ENCODE assay signal across 9 cellular contexts in genomic region chr5:119304439-119304838, GRCh38. TPM values are rescaled to one million over a fixed set of nuclear protein-coding genes. Genes with fewer than 3 reads are reported as not detected.
DNase-seq lines count a peak whose midpoint lies in the region; ATAC-seq and TF ChIP-seq lines count a peak whose summit lies in the region.
"Had no signal": no experiment of that assay in that cellular context is flagged by ENCODE, and none has a peak within 500 bp of the region (broad histone marks: within the 10 kb centered on the region; RNA-seq: fewer than 3 reads in every experiment).

No MANE protein-coding gene starts in this region.

- H3K9me3 Mint-ChIP-seq in Caco-2 (ENCODE audit: unreplicated experiment), result no peaks in the 10 kb centered on the region
- H3K9me3 Mint-ChIP-seq in central memory CD8-positive, alpha-beta T cell, result no peaks in the 10 kb centered on the region
- no peaks in the 10 kb centered on the region for H3K9me3 Mint-ChIP-seq in natural killer cell treated with Interleukin-12 subunit alpha and Interleukin-12 subunit beta and Interleukin-15 and Interleukin-18, amount 100 ng/mL, for 72 hours

- CTCF ChIA-PET in Caco-2 (lab: Charles Lee), result no interaction called here

- POLR2A ChIA-PET in Caco-2 (lab: Charles Lee), result no interaction called here

- peak overlapping the region; percentile 3 for H3K4me3 Mint-ChIP-seq in Caco-2 (ENCODE audit: unreplicated experiment)
- H3K4me3 Mint-ChIP-seq in central memory CD8-positive, alpha-beta T cell, result peak overlapping the region; percentile 25
- peak overlapping the region; percentile 28 for H3K4me3 Mint-ChIP-seq in natural killer cell treated with Interleukin-12 subunit alpha and Interleukin-12 subunit beta and Interleukin-15 and Interleukin-18, amount 100 ng/mL, for 72 hours

- no peaks in the 10 kb centered on the region for H3K36me3 ChIP-seq in Caco-2 (ENCODE audit: control insufficient read depth, insufficient read depth, low read length)

- intact Hi-C loops in Caco-2 (cut with micrococcal nuclease; ENCODE audit: unreplicated experiment), result no loop called here

- H3K4me3 ChIP-seq in Caco-2 (ENCODE audit: low read depth, low read length), result no peak overlapping the region

- peaks cover 31% of the 10 kb centered on the region for H3K4me1 Mint-ChIP-seq in Caco-2 (ENCODE audit: low read depth, unreplicated experiment)
- H3K4me1 Mint-ChIP-seq in central memory CD8-positive, alpha-beta T cell, result peaks cover 78% of the 10 kb centered on the region
- H3K4me1 Mint-ChIP-seq in natural killer cell treated with Interleukin-12 subunit alpha and Interleukin-12 subunit beta and Interleukin-15 and Interleukin-18, amount 100 ng/mL, for 72 hours (ENCODE audit: low read depth in 2 of 2), result peaks cover 67 to 87% of the 10 kb centered on the region in 2 donors

- no peaks in the 10 kb centered on the region for H3K9me3 ChIP-seq in Caco-2

- no peak for DNase-seq in Caco-2
- DNase-seq in M059J (ENCODE audit: low read depth), result peak; percentile 35
- no peak for DNase-seq in central memory CD8-positive, alpha-beta T cell (ENCODE audit: low spot score in 2 of 2)
- no peak for DNase-seq in natural killer cell treated with Interleukin-12 subunit alpha and Interleukin-12 subunit beta and Interleukin-15 and Interleukin-18, amount 100 ng/mL, for 72 hours (ENCODE audit: low spot score)
- DNase-seq in stimulated activated naive CD4-positive, alpha-beta T cell treated with Interleukin-2 at 50 U/mL for 16 hours (lab: John Stamatoyannopoulos, UW), result no peak
- DNase-seq: NCI-H2171 treated with DMSO at 0.1 percent for 48 hours had no signal

- H3K4me1 ChIP-seq in Caco-2, result peaks cover 31% of the 10 kb centered on the region

- H3K27ac Mint-ChIP-seq in Caco-2 (ENCODE audit: unreplicated experiment), result peak overlapping the region; percentile 85
- H3K27ac Mint-ChIP-seq in central memory CD8-positive, alpha-beta T cell (ENCODE audit: low read depth), result peak overlapping the region; percentile 83
- H3K27ac Mint-ChIP-seq in natural killer cell treated with Interleukin-12 subunit alpha and Interleukin-12 subunit beta and Interleukin-15 and Interleukin-18, amount 100 ng/mL, for 72 hours, result peak overlapping the region; percentile 49 to 89

- no peak for ATAC-seq in central memory CD8-positive, alpha-beta T cell (replicated peaks; ENCODE audit: extremely low read depth, poor library complexity, severe bottlenecking)
- no peak for ATAC-seq in natural killer cell treated with Interleukin-12 subunit alpha and Interleukin-12 subunit beta and Interleukin-15 and Interleukin-18, amount 100 ng/mL, for 72 hours
- ATAC-seq in HG02884 (IDR thresholded peaks at IDR 0.05; ENCODE audit: unreplicated experiment) (no peak), GM21528 (IDR thresholded peaks at IDR 0.05; ENCODE audit: low FRiP score, unreplicated experiment) (no peak), GM21723 (IDR thresholded peaks at IDR 0.05; ENCODE audit: unreplicated experiment) (no peak)

- no peaks in the 10 kb centered on the region for H3K27me3 ChIP-seq in Caco-2 (replicated peaks; ENCODE audit: control insufficient read depth, insufficient read depth, low read length)

- no TSS peak for BruUV-seq in Caco-2 (replicated peaks; lab: Mats Ljungman, UMichigan)

- no peaks in the 10 kb centered on the region for H3K27me3 Mint-ChIP-seq in Caco-2 (ENCODE audit: insufficient read depth, unreplicated experiment)
- no peaks in the 10 kb centered on the region for H3K27me3 Mint-ChIP-seq in central memory CD8-positive, alpha-beta T cell
- H3K27me3 Mint-ChIP-seq in natural killer cell treated with Interleukin-12 subunit alpha and Interleukin-12 subunit beta and Interleukin-15 and Interleukin-18, amount 100 ng/mL, for 72 hours, result no peaks in the 10 kb centered on the region

- peaks cover 6% of the 10 kb centered on the region for H3K36me3 Mint-ChIP-seq in Caco-2 (ENCODE audit: insufficient read depth, unreplicated experiment)
- peaks cover 16% of the 10 kb centered on the region for H3K36me3 Mint-ChIP-seq in central memory CD8-positive, alpha-beta T cell (ENCODE audit: insufficient read depth)
- H3K36me3 Mint-ChIP-seq in natural killer cell treated with Interleukin-12 subunit alpha and Interleukin-12 subunit beta and Interleukin-15 and Interleukin-18, amount 100 ng/mL, for 72 hours, result peaks cover 5% of the 10 kb centered on the region

- no peak for TF ChIP-seq CTCF in Caco-2 (IDR thresholded peaks at IDR 0.05; ENCODE audit: insufficient read depth in 1 of 2, low read depth in 1 of 2, low read length in 1 of 2, severe bottlenecking in 1 of 2, unreplicated experiment in 1 of 2)

RNA-seq across cellular contexts. Expression of gene TNFAIP8, which starts 51.4 kb away (rescaled TPM):
- total RNA-seq in Caco-2 (2022), result 7.4 and 8.8 TPM in 2 replicates
- total RNA-seq in M059J (2014; rRNA removed; shearing (Covaris generic)), result 8.4 and 18.4 TPM in 2 replicates
- 100 to 1,000 TPM; 131 to 333 TPM for total RNA-seq in natural killer cell treated with Interleukin-12 subunit alpha and Interleukin-12 subunit beta and Interleukin-15 and Interleukin-18, amount 100 ng/mL, for 72 hours
